In genomic region chr5:140408750-140409241, GRCh38 we compare ENCODE assay signal across 1 cellular context.
TF ChIP-seq lines count a peak whose summit lies in the region.

No MANE protein-coding gene starts in this region.

TF ChIP-seq in K562, 482 proteins besides CTCF, POLR2A, EP300 and RAD21:
- TF ChIP-seq FOSL1 (tag; conservative IDR thresholded peaks at IDR 0.05) = 0 out of 2 replicates have a peak, but pooled peaks have one; percentile 20
- TF ChIP-seq, protein P1, sequence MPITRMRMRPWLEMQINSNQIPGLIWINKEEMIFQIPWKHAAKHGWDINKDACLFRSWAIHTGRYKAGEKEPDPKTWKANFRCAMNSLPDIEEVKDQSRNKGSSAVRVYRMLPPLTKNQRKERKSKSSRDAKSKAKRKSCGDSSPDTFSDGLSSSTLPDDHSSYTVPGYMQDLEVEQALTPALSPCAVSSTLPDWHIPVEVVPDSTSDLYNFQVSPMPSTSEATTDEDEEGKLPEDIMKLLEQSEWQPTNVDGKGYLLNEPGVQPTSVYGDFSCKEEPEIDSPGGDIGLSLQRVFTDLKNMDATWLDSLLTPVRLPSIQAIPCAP (CRISPR knock-in tag; IDR thresholded peaks at IDR 0.05; ENCODE audit: borderline replicate concordance) = no peak
- TF ChIP-seq JUND (IDR thresholded peaks at IDR 0.05; ENCODE audit: borderline replicate concordance, low read depth, low read length) = 0 out of 2 replicates have a peak, but pooled peaks have one; percentile 19
- TF ChIP-seq JUND (tag; IDR thresholded peaks at IDR 0.05; ENCODE audit: borderline replicate concordance, low read depth, low read length) = no peak
- TF ChIP-seq EP400 (IDR thresholded peaks at IDR 0.05) = 0 out of 2 replicates have a peak, but pooled peaks have one; percentile 14
- TF ChIP-seq MCM7 (IDR thresholded peaks at IDR 0.05) = no peak
- peak in 1 of 2 experiments; percentile 77; a peak in 1 of 4 replicates for TF ChIP-seq FOXA3 (CRISPR knock-in tag; conservative IDR thresholded peaks at IDR 0.05 in 1 of 2, IDR thresholded peaks at IDR 0.05 in 1 of 2)
- peak; percentile 40; the same call in 1 of the 2 replicates for TF ChIP-seq ATF3 (IDR thresholded peaks at IDR 0.05)
- TF ChIP-seq ATF3 (CRISPR knock-in tag; conservative IDR thresholded peaks at IDR 0.05) = no peak
